In the genomic region with DNA sequence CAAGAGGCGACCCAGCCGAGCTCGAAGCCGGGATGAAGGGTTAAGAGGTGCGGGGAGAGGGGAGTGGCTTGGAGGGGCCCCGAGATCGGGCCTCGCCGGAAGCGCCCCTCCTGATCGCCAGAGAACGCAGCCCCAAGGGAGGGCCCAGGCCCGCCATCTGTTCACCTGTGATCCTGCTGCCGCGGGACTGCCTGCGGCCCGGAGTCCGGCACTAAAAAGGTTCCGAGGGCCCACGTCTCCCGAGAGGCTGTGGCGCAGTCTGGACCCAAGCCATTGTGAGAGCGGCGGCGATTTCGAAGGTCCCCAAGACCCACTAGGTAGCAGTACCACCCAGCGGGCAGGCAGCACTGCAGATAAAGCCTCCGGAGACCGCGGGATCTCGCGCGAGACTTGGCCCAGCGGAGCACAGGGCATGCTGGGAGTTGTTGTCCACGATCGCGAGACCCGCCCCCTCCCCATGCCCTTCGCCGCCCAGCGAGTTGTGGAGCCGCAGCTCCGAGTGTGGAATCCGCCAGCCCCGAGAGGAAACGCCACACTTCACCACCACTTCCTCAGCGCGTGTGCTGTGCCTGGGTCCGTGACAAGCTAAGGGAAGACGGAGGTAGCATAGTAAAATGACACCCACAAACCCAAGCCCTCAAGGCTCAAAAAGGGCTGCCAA, we compare ENCODE assay signal across 8 cellular contexts. TPM values are rescaled to one million over a fixed set of nuclear protein-coding genes. Genes with fewer than 3 reads are reported as not detected.
DNase-seq lines count a peak whose midpoint lies in the region; ATAC-seq and TF ChIP-seq lines count a peak whose summit lies in the region.

A gene with protein sequence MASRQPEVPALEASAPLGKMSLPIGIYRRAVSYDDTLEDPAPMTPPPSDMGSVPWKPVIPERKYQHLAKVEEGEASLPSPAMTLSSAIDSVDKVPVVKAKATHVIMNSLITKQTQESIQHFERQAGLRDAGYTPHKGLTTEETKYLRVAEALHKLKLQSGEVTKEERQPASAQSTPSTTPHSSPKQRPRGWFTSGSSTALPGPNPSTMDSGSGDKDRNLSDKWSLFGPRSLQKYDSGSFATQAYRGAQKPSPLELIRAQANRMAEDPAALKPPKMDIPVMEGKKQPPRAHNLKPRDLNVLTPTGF (minus strand): TSS at position 328 of the 661 bp plus-strand sequence. CDS start 2,256 bp downstream, outside the sequence.

- peaks cover 39% of the 10 kb centered on the region for H3K27me3 ChIP-seq in endodermal cell (ENCODE audit: control insufficient read depth, insufficient read depth, low read length, poor library complexity, severe bottlenecking)

- DNase-seq in Calu3 (peak; percentile 95), HUDEP-2 (lab: John Stamatoyannopoulos, UW; ENCODE audit: unreplicated experiment in 76 of 76) (peak in 75 of 76 experiments; percentile 9 to 91 (median 80)), NOMO-1 treated with dmso at 0.1 percent for 144 hours (lab: John Stamatoyannopoulos, UW; ENCODE audit: unreplicated experiment) (peak; percentile 90), endodermal cell (peak; percentile 96), mesenteric fat pad (ENCODE audit: low spot score) (peak; percentile 97)
- peak; percentile 98 for DNase-seq in activated CD8-positive, alpha-beta memory T cell treated with anti-CD3 and anti-CD28 coated beads, Interleukin-2, amount 10 ng/mL, durations not matched to agents 7 days and 5 days
- peak; percentile 73 for DNase-seq in stimulated activated CD8-positive, alpha-beta memory T cell treated with anti-CD3 and anti-CD28 coated beads, Interleukin-15, amount 100 ng/mL, for 24 hours (ENCODE audit: low read depth)

- CTCF ChIA-PET in Calu3 (lab: Charles Lee), result interaction anchor here (0.6 to 0.9 kb wide), 5 partner anchors 9 to 717 kb away, joined by 3 to 4 read pairs (median 3); partner anchors contain the start of genes HIGD2A and NOP16
- CTCF ChIA-PET in activated CD8-positive, alpha-beta memory T cell treated with anti-CD3 and anti-CD28 coated beads, Interleukin-2, amount 10 ng/mL, durations not matched to agents 7 days and 5 days (lab: Charles Lee), result interaction anchor here (1.2 to 1.7 kb wide), 6 partner anchors 27 to 236 kb away, joined by 3 to 8 read pairs (median 6); partner anchors contain the start of genes CLTB, FAF2, HIGD2A and NOP16

- H3K36me3 ChIP-seq in endodermal cell (ENCODE audit: control insufficient read depth, insufficient read depth, low read length), result peaks cover 27% of the 10 kb centered on the region

- no TSS peak for BruUV-seq in Calu3 (replicated peaks; lab: Mats Ljungman, UMichigan)

- H3K27ac Mint-ChIP-seq in Calu3 (ENCODE audit: unreplicated experiment), result peak within 1 kb of the TSS; percentile 80
- peak within 1 kb of the TSS; percentile 98 for H3K27ac Mint-ChIP-seq in activated CD8-positive, alpha-beta memory T cell treated with anti-CD3 and anti-CD28 coated beads, Interleukin-2, amount 10 ng/mL, durations not matched to agents 7 days and 5 days
- peak within 1 kb of the TSS; percentile 96 for H3K27ac Mint-ChIP-seq in endodermal cell

- ATAC-seq in GM21381 (IDR thresholded peaks at IDR 0.05; ENCODE audit: unreplicated experiment), result peak; percentile 89
- ATAC-seq in activated CD8-positive, alpha-beta memory T cell treated with anti-CD3 and anti-CD28 coated beads, Interleukin-2, amount 10 ng/mL, durations not matched to agents 7 days and 5 days, result peak; percentile 91

- H3K27ac ChIP-seq in endodermal cell (ENCODE audit: low read depth, low read length), result peak within 1 kb of the TSS; percentile 84

- intact Hi-C loops in Calu3 (cut with micrococcal nuclease; ENCODE audit: unreplicated experiment), result no loop called here

- H3K9me3 Mint-ChIP-seq in Calu3 (ENCODE audit: low read depth, unreplicated experiment) (no peaks in the 10 kb centered on the region), endodermal cell (no peaks in the 10 kb centered on the region)
- no peaks in the 10 kb centered on the region for H3K9me3 Mint-ChIP-seq in activated CD8-positive, alpha-beta memory T cell treated with anti-CD3 and anti-CD28 coated beads, Interleukin-2, amount 10 ng/mL, durations not matched to agents 7 days and 5 days (ENCODE audit: low read depth)

- TF ChIP-seq CTCF in Calu3 (IDR thresholded peaks at IDR 0.05; ENCODE audit: unreplicated experiment) (no peak), endodermal cell (conservative IDR thresholded peaks at IDR 0.05) (no peak)

- H3K4me3 Mint-ChIP-seq in Calu3 (ENCODE audit: low read depth, unreplicated experiment) (peak within 1 kb of the TSS; percentile 99), endodermal cell (peak within 1 kb of the TSS; percentile 94)
- peak within 1 kb of the TSS; percentile 96 for H3K4me3 Mint-ChIP-seq in activated CD8-positive, alpha-beta memory T cell treated with anti-CD3 and anti-CD28 coated beads, Interleukin-2, amount 10 ng/mL, durations not matched to agents 7 days and 5 days

- H3K9me3 ChIP-seq in endodermal cell (ENCODE audit: control insufficient read depth, low read length), result no peaks in the 10 kb centered on the region

- peak within 1 kb of the TSS; percentile 97 for H3K4me3 ChIP-seq in endodermal cell (ENCODE audit: low read length)

- WGBS in endodermal cell (ENCODE audit: insufficient coverage in 1 of 2, insufficient read length in 1 of 2), 2 experiments, result 0% methylated on average over 23 to 50 of the region's 50 CpGs

- H3K27me3 Mint-ChIP-seq in Calu3 (ENCODE audit: unreplicated experiment), result no peaks in the 10 kb centered on the region
- H3K27me3 Mint-ChIP-seq in activated CD8-positive, alpha-beta memory T cell treated with anti-CD3 and anti-CD28 coated beads, Interleukin-2, amount 10 ng/mL, durations not matched to agents 7 days and 5 days, result no peaks in the 10 kb centered on the region
- H3K27me3 Mint-ChIP-seq in endodermal cell (ENCODE audit: insufficient read depth), result peaks cover 41% of the 10 kb centered on the region

- peak within 1 kb of the TSS; percentile 93 for H3K9ac ChIP-seq in endodermal cell (ENCODE audit: extremely low read depth, low read length, poor library complexity, severe bottlenecking)

- H3K4me1 Mint-ChIP-seq in Calu3 (ENCODE audit: low read depth, unreplicated experiment) (no peaks in the 10 kb centered on the region), endodermal cell (peaks cover 7% of the 10 kb centered on the region)
- H3K4me1 Mint-ChIP-seq in activated CD8-positive, alpha-beta memory T cell treated with anti-CD3 and anti-CD28 coated beads, Interleukin-2, amount 10 ng/mL, durations not matched to agents 7 days and 5 days, result peaks cover 36% of the 10 kb centered on the region

- H3K36me3 Mint-ChIP-seq in Calu3 (ENCODE audit: insufficient read depth, unreplicated experiment), result peaks cover 27% of the 10 kb centered on the region
- H3K36me3 Mint-ChIP-seq in activated CD8-positive, alpha-beta memory T cell treated with anti-CD3 and anti-CD28 coated beads, Interleukin-2, amount 10 ng/mL, durations not matched to agents 7 days and 5 days, result peaks cover 19% of the 10 kb centered on the region
- peaks cover 29% of the 10 kb centered on the region for H3K36me3 Mint-ChIP-seq in endodermal cell (ENCODE audit: low read depth)

- H3K4me1 ChIP-seq in endodermal cell (ENCODE audit: control insufficient read depth, insufficient read depth, low read length), result peaks cover 1% of the 10 kb centered on the region

RNA-seq across cellular contexts. Expression of the gene that starts here (rescaled TPM):
- total RNA-seq in Calu3 (2022) (75.8 and 79.0 TPM in 2 replicates), endodermal cell (100 to 1,000 TPM; 135 to 172 TPM), mesenteric fat pad (65.9 TPM)
- total RNA-seq in activated CD8-positive, alpha-beta memory T cell treated with anti-CD3 and anti-CD28 coated beads, Interleukin-2, amount 10 ng/mL, durations not matched to agents 7 days and 5 days, result 10 to 100 TPM; 50.0 to 53.1 TPM
- 137 TPM for polyA plus RNA-seq in endodermal cell (2013, experiment 1 of 2)
- polyA plus RNA-seq in endodermal cell (2013, experiment 2 of 2), result 140 TPM

Comparison
In these comparisons a context has a peak if more than half of its experiments do, and no peak if none do; other contexts are left out.
1. Peak in every context shown above with its lines: DNase-seq, ATAC-seq, H3K4me3 ChIP-seq and H3K27ac ChIP-seq.